8 cellular contexts compared by ENCODE assay signal in the genomic region with DNA sequence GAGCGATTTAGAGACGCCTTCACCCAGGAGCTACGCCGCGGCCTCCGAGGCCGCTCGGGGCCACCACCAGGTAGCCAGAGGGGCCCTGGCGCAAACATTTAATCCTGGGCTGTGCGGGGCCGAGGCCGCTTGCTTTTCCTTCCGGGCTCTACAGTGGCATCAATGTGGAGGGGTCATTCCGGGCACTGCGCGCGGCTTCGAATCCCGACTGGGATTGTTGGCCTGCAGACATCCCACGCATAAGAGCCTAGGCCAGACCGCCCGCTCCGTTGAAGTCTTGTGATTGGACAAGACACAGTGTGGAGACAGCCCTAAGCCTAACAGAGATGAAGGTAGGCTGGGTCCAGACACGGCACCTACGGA. TPM values are rescaled to one million over a fixed set of nuclear protein-coding genes. Genes with fewer than 3 reads are reported as not detected.
A peak's percentile ranks its signal among the peaks of the same experiment; 100 is the strongest.
DNase-seq lines count a peak whose midpoint lies in the region; ATAC-seq and TF ChIP-seq lines count a peak whose summit lies in the region.

No MANE protein-coding gene starts in this region.

- 0 to 1% (median 1%) methylated on average over 25 of the region's 25 CpGs for WGBS in psoas muscle, 3 donors

- peak; percentile 46 for DNase-seq in HK-2 (ENCODE audit: unreplicated experiment)
- peak; percentile 5 for DNase-seq in activated T-helper 1 cell treated with Interleukin-2 at 50 U/mL for 16 hours (ENCODE audit: low read depth)
- DNase-seq in right atrium auricular region (ENCODE audit: low spot score): no peak
- peak in 1 of 2 donors; percentile 39 for DNase-seq in psoas muscle
- DNase-seq in NCI-H748 (lab: John Stamatoyannopoulos, UW; ENCODE audit: unreplicated experiment): no peak
- DNase-seq in cerebellar nuclear complex (lab: John Stamatoyannopoulos, UW): no peak

- H3K4me1 ChIP-seq in ACC112 (ENCODE audit: control insufficient read depth, insufficient read depth, low read length, unreplicated experiment): peaks cover 15% of the 10 kb centered on the region
- peaks cover 0 to 30% of the 10 kb centered on the region in 2 donors for H3K4me1 ChIP-seq in right atrium auricular region
- H3K4me1 ChIP-seq in psoas muscle: peaks cover 19% of the 10 kb centered on the region

- ATAC-seq in GM19035 (IDR thresholded peaks at IDR 0.05; ENCODE audit: unreplicated experiment) (peak; percentile 7), psoas muscle (peak; percentile 7 to 28 (median 16))

- H3K27me3 ChIP-seq in ACC112 (ENCODE audit: insufficient read depth, low read length) (no peaks in the 10 kb centered on the region), right atrium auricular region (no peaks in the 10 kb centered on the region), psoas muscle (ENCODE audit: insufficient read depth in 3 of 3, low read length in 2 of 3) (no peaks in the 10 kb centered on the region)

- peaks cover 49% of the 10 kb centered on the region for H3K79me2 ChIP-seq in ACC112 (ENCODE audit: control insufficient read depth, insufficient read depth, low read length, unreplicated experiment)

- H3K27ac ChIP-seq in ACC112 (ENCODE audit: low read depth, low read length) (peak overlapping the region; percentile 5; the same call in 1 of the 2 replicates), right atrium auricular region (peak overlapping the region; percentile 88 to 94), psoas muscle (peak overlapping the region; percentile 96)

- peak overlapping the region; percentile 69 for H2AFZ ChIP-seq in ACC112 (ENCODE audit: low read length, unreplicated experiment)

- intact Hi-C loops in psoas muscle (cut with DNase I): loop anchor here (2.0 to 5.0 kb wide), 3 partner anchors 76 to 202 kb away; a partner anchor contains a TSS

- H3K9me3 ChIP-seq in right atrium auricular region (no peaks in the 10 kb centered on the region), psoas muscle (no peaks in the 10 kb centered on the region)

- peaks cover 11% of the 10 kb centered on the region for H3K36me3 ChIP-seq in ACC112 (ENCODE audit: insufficient read depth, low read length)
- H3K36me3 ChIP-seq in right atrium auricular region: peaks cover 15% of the 10 kb centered on the region
- H3K36me3 ChIP-seq in psoas muscle (ENCODE audit: insufficient read depth in 1 of 2, low read depth in 1 of 2): peaks cover 0 to 18% of the 10 kb centered on the region in 2 donors

- no peak for TF ChIP-seq CTCF in right atrium auricular region (IDR thresholded peaks at IDR 0.05)
- no peak for TF ChIP-seq CTCF in psoas muscle (IDR thresholded peaks at IDR 0.05)

- H3K4me3 ChIP-seq in ACC112 (ENCODE audit: low read depth, low read length): peak overlapping the region; percentile 97
- peak overlapping the region; percentile 96 to 100 for H3K4me3 ChIP-seq in right atrium auricular region
- H3K4me3 ChIP-seq in psoas muscle: peak overlapping the region; percentile 95

RNA-seq across cellular contexts. Expression of a gene that starts 0.6 kb away (rescaled TPM):
- 10 to 100 TPM; 21.6 to 22.8 TPM for total RNA-seq in right atrium auricular region
- total RNA-seq in psoas muscle: 10 to 100 TPM; 37.0 to 53.2 (median 48.7) TPM
- polyA plus RNA-seq in psoas muscle: 10 to 100 TPM; 33.1 to 78.5 (median 55.7) TPM

RNA-seq across cellular contexts. Expression of a gene that starts 25.7 kb away (rescaled TPM):
- total RNA-seq in right atrium auricular region: 1 to 10 TPM; 5.4 to 7.0 TPM
- 1 to 10 TPM; 3.2 to 8.0 (median 4.2) TPM for total RNA-seq in psoas muscle
- polyA plus RNA-seq in psoas muscle: 1 to 10 TPM; 2.9 to 3.5 (median 3.4) TPM

Comparison
In these comparisons a context has a peak if more than half of its experiments do, and no peak if none do; other contexts are left out.
1. H3K27ac ChIP-seq: peak in every context shown above with its lines; median percentile 96 in psoas muscle; 91 in right atrium auricular region; 5 in ACC112.
2. DNase-seq: peak in HK-2 (single experiment) and activated T-helper 1 cell treated with Interleukin-2 at 50 U/mL for 16 hours (single experiment); none in right atrium auricular region (single experiment), NCI-H748 (single experiment) and cerebellar nuclear complex (0 of 2).
3. Peak in every context shown above with its lines, with median percentiles within 50 percentile points of each other: H3K4me3 ChIP-seq.